In genomic region chr14:55116246-55117030, GRCh38 we compare ENCODE assay signal across 21 cellular contexts. TPM values are rescaled to one million over a fixed set of nuclear protein-coding genes. Genes with fewer than 3 reads are reported as not detected.
DNase-seq lines count a peak whose midpoint lies in the region; ATAC-seq and TF ChIP-seq lines count a peak whose summit lies in the region.
"Had no signal": no experiment of that assay in that cellular context is flagged by ENCODE, and none has a peak within 500 bp of the region (broad histone marks: within the 10 kb centered on the region; RNA-seq: fewer than 3 reads in every experiment).

No MANE protein-coding gene starts in this region.

- no peaks in the 10 kb centered on the region for H3K36me3 ChIP-seq in IMR-90 (ENCODE audit: control insufficient read depth, insufficient read depth, low read length)
- no peaks in the 10 kb centered on the region for H3K36me3 ChIP-seq in stomach
- H3K36me3 ChIP-seq in mammary epithelial cell (ENCODE audit: insufficient read depth, low read length) = no peaks in the 10 kb centered on the region
- H3K36me3 ChIP-seq: right atrium auricular region, WERI-Rb-1 had no signal

- H2AK5ac ChIP-seq in IMR-90 (ENCODE audit: low read depth, low read length) = peak overlapping the region; percentile 56; the same call in 1 of the 2 replicates

- no peak overlapping the region for H3K27ac Mint-ChIP-seq in activated CD4-positive, alpha-beta T cell treated with anti-CD3 and anti-CD28 coated beads, Interleukin-2, amount 10 ng/mL, durations not matched to agents 24 days and 14 days
- H3K27ac Mint-ChIP-seq: activated CD4-positive, alpha-beta memory T cell treated with anti-CD3 and anti-CD28 coated beads, Interleukin-2, amount 10 ng/mL, durations not matched to agents 7 days and 5 days; activated naive CD8-positive, alpha-beta T cell treated with anti-CD3 and anti-CD28 coated beads, Interleukin-2, amount 10 ng/mL, durations not matched to agents 7 days and 5 days; stimulated activated naive CD8-positive, alpha-beta T cell treated with anti-CD3 and anti-CD28 coated beads, Interleukin-15, Interleukin-2, amounts not matched to agents 100 ng/mL and 50 ng/mL, for 24 hours had no signal

- no peak overlapping the region for H3K27ac ChIP-seq in IMR-90 (ENCODE audit: insufficient read depth, low read length)
- peak overlapping the region; percentile 65 to 81 (median 77) for H3K27ac ChIP-seq in stomach
- no peak overlapping the region for H3K27ac ChIP-seq in mammary epithelial cell (ENCODE audit: insufficient read depth, low read depth, low read length)
- H3K27ac ChIP-seq: right atrium auricular region, WERI-Rb-1 had no signal

- in situ Hi-C loops in IMR-90 (cut with MboI; ENCODE audit: low sequenced_read_pairs) (no loop called here), mammary epithelial cell (cut with MboI; ENCODE audit: low sequenced_read_pairs in 2 of 2) (no loop called here)

- CTCF ChIA-PET in IMR-90 (lab: Yijun Ruan, JAX) (interaction anchor here (1.0 kb wide), 1 partner anchor 8 kb away, joined by 9 read pairs; no protein-coding TSS in a partner anchor), mammary epithelial cell (lab: Charles Lee; ENCODE audit: low non-redundant PET) (no interaction called here)

- DNase-seq in IMR-90 (no peak), OCI-M1 (lab: John Stamatoyannopoulos, UW) (peak; percentile 63), left colon (peak in 1 of 2 donors; percentile 52), stomach (peak; percentile 62), mammary epithelial cell (no peak)
- DNase-seq in activated CD4-positive, alpha-beta T cell treated with anti-CD3 and anti-CD28 coated beads, Interleukin-2, amount 10 ng/mL, durations not matched to agents 24 days and 14 days = no peak
- DNase-seq in stimulated activated naive CD8-positive, alpha-beta T cell treated with anti-CD3 and anti-CD28 coated beads, Interleukin-15, Interleukin-2, amounts not matched to agents 100 U/mL and 50 U/mL, for 24 hours = no peak
- DNase-seq: activated CD4-positive, alpha-beta memory T cell treated with anti-CD3 and anti-CD28 coated beads, Interleukin-2, amount 10 ng/mL, durations not matched to agents 7 days and 5 days; activated naive CD8-positive, alpha-beta T cell treated with anti-CD3 and anti-CD28 coated beads, Interleukin-2, amount 10 ng/mL, durations not matched to agents 7 days and 5 days; activated T-cell treated with anti-CD3 and anti-CD28 coated beads, Interleukin-2, amount 50 U/mL, for 4 hours; Calu3; dorsolateral prefrontal cortex; KBM-7; NCI-H1092 treated with DMSO at 0.1 percent for 48 hours; NCI-H2107; NCI-H82; WERI-Rb-1 had no signal

- no peak overlapping the region for H3K18ac ChIP-seq in IMR-90 (ENCODE audit: low read depth, low read length)

- H3K4me1 Mint-ChIP-seq in activated CD4-positive, alpha-beta T cell treated with anti-CD3 and anti-CD28 coated beads, Interleukin-2, amount 10 ng/mL, durations not matched to agents 24 days and 14 days = peaks cover 6% of the 10 kb centered on the region
- H3K4me1 Mint-ChIP-seq: neural crest cell had no signal

- H2BK5ac ChIP-seq in IMR-90 (ENCODE audit: low read depth, low read length, poor library complexity, severe bottlenecking) = no peak overlapping the region

- TF ChIP-seq EP300 in stomach (IDR thresholded peaks at IDR 0.05) = no peak

- H4K5ac ChIP-seq in IMR-90 (ENCODE audit: low read depth, low read length) = no peak overlapping the region

- peaks cover 4% of the 10 kb centered on the region for H3K9me1 ChIP-seq in IMR-90 (ENCODE audit: insufficient read depth, low read length)

- H3K4me1 ChIP-seq in IMR-90 (ENCODE audit: control insufficient read depth, insufficient read depth, low read length) (peaks cover 2% of the 10 kb centered on the region; the same call in 1 of the 2 replicates), stomach (peaks cover 18 to 55% (median 37%) of the 10 kb centered on the region in 4 donors), mammary epithelial cell (ENCODE audit: insufficient read depth, low read length) (peaks cover 7% of the 10 kb centered on the region)

- no peak overlapping the region for H3K9ac ChIP-seq in IMR-90 (ENCODE audit: low read depth, low read length)
- no peak overlapping the region for H3K9ac ChIP-seq in mammary epithelial cell (ENCODE audit: insufficient read depth, low read length)

- H3K9me3 ChIP-seq in IMR-90 (ENCODE audit: control insufficient read depth, insufficient read depth, low read length) = no peaks in the 10 kb centered on the region
- H3K9me3 ChIP-seq in stomach = no peaks in the 10 kb centered on the region
- no peaks in the 10 kb centered on the region for H3K9me3 ChIP-seq in mammary epithelial cell (replicated peaks; ENCODE audit: insufficient read depth, low read length)
- H3K9me3 ChIP-seq: right atrium auricular region had no signal

- no peaks in the 10 kb centered on the region for H3K79me2 ChIP-seq in mammary epithelial cell (ENCODE audit: insufficient read depth, low read length)

- TF ChIP-seq RAD21 in IMR-90 (IDR thresholded peaks at IDR 0.05; ENCODE audit: low read length) = no peak

- H2BK20ac ChIP-seq in IMR-90 (ENCODE audit: low read depth, low read length) = no peak overlapping the region

- H3K79me1 ChIP-seq in IMR-90 (ENCODE audit: low read depth in 1 of 2, low read length in 2 of 2) = no peaks in the 10 kb centered on the region

- POLR2A ChIA-PET in IMR-90 (lab: Charles Lee; ENCODE audit: unreplicated experiment) = no interaction called here

- H2BK15ac ChIP-seq in IMR-90 (ENCODE audit: low read depth, low read length) = no peak overlapping the region

- BruUV-seq in IMR-90 (replicated peaks; lab: Mats Ljungman, UMichigan) (no TSS peak), mammary epithelial cell (replicated peaks; lab: Mats Ljungman, UMichigan) (no TSS peak)

- H2BK120ac ChIP-seq in IMR-90 (ENCODE audit: low read depth, low read length) = no peak overlapping the region

- no peaks in the 10 kb centered on the region for H3K36me3 Mint-ChIP-seq in activated CD4-positive, alpha-beta T cell treated with anti-CD3 and anti-CD28 coated beads, Interleukin-2, amount 10 ng/mL, durations not matched to agents 24 days and 14 days (ENCODE audit: low read depth)

- no peak overlapping the region for H3K4me2 ChIP-seq in IMR-90 (ENCODE audit: low read depth, low read length)
- no peak overlapping the region for H3K4me2 ChIP-seq in mammary epithelial cell (ENCODE audit: insufficient read depth, low read depth, low read length)

- no peak for TF ChIP-seq POLR2A in IMR-90 (IDR thresholded peaks at IDR 0.05; ENCODE audit: low read depth, low read length)
- TF ChIP-seq POLR2A in stomach (IDR thresholded peaks at IDR 0.05) = no peak

- no peak overlapping the region for H3K4ac ChIP-seq in IMR-90 (ENCODE audit: low read depth, low read length)

- H4K20me1 ChIP-seq in IMR-90 (ENCODE audit: insufficient read depth, low read length) (no peaks in the 10 kb centered on the region), mammary epithelial cell (ENCODE audit: insufficient read depth, low read length) (no peaks in the 10 kb centered on the region)

- ATAC-seq in IMR-90 (ENCODE audit: low read depth) (no peak), left colon (peak; percentile 70)
- no peak for ATAC-seq in stimulated activated naive CD8-positive, alpha-beta T cell treated with anti-CD3 and anti-CD28 coated beads, Interleukin-15, Interleukin-2, amounts not matched to agents 100 U/mL and 50 U/mL, for 24 hours
- ATAC-seq: activated T-cell treated with anti-CD3 and anti-CD28 coated beads, Interleukin-2, amount 50 U/mL, for 4 hours; esophagus mucosa had no signal

- H3K4me3 Mint-ChIP-seq in activated CD4-positive, alpha-beta T cell treated with anti-CD3 and anti-CD28 coated beads, Interleukin-2, amount 10 ng/mL, durations not matched to agents 24 days and 14 days = no peak overlapping the region
- H3K4me3 Mint-ChIP-seq: activated CD4-positive, alpha-beta memory T cell treated with anti-CD3 and anti-CD28 coated beads, Interleukin-2, amount 10 ng/mL, durations not matched to agents 7 days and 5 days; activated naive CD8-positive, alpha-beta T cell treated with anti-CD3 and anti-CD28 coated beads, Interleukin-2, amount 10 ng/mL, durations not matched to agents 7 days and 5 days; activated T-cell treated with anti-CD3 and anti-CD28 coated beads, Interleukin-2, amount 50 U/mL, for 4 hours; neural crest cell; stimulated activated naive CD8-positive, alpha-beta T cell treated with anti-CD3 and anti-CD28 coated beads, Interleukin-15, Interleukin-2, amounts not matched to agents 100 ng/mL and 50 ng/mL, for 24 hours had no signal

- intact Hi-C loops in IMR-90 (cut with micrococcal nuclease) = no loop called here
- intact Hi-C loops in left colon (cut with DNase I, micrococcal nuclease) = no loop called here
- intact Hi-C loops in stomach (cut with DNase I; ENCODE audit: low total_unique reads) = no loop called here
- intact Hi-C loops in activated CD4-positive, alpha-beta T cell treated with anti-CD3 and anti-CD28 coated beads, Interleukin-2, amount 10 ng/mL, durations not matched to agents 24 days and 14 days (cut with micrococcal nuclease) = no loop called here
- intact Hi-C loops in mammary epithelial cell (cut with micrococcal nuclease) = no loop called here

- no peak overlapping the region for H3K4me3 ChIP-seq in IMR-90 (ENCODE audit: insufficient read depth, low read depth, low read length)
- H3K4me3 ChIP-seq in stomach = no peak overlapping the region
- no peak overlapping the region for H3K4me3 ChIP-seq in mammary epithelial cell (replicated peaks in 1 of 3; ENCODE audit: insufficient read depth in 1 of 3, low read depth in 2 of 3, low read length in 3 of 3)
- H3K4me3 ChIP-seq: dorsolateral prefrontal cortex, right atrium auricular region had no signal

- H3K27me3 ChIP-seq in IMR-90 (ENCODE audit: control insufficient read depth, insufficient read depth, low read length) = no peaks in the 10 kb centered on the region
- no peaks in the 10 kb centered on the region for H3K27me3 ChIP-seq in stomach
- H3K27me3 ChIP-seq in mammary epithelial cell (ENCODE audit: insufficient read depth, low read length) = no peaks in the 10 kb centered on the region
- H3K27me3 ChIP-seq: dorsolateral prefrontal cortex, right atrium auricular region had no signal

- no peak overlapping the region for H4K91ac ChIP-seq in IMR-90 (ENCODE audit: insufficient read depth, low read depth, low read length)

- H2AFZ ChIP-seq in IMR-90 (replicated peaks; ENCODE audit: low read length, poor library complexity) (no peak overlapping the region), mammary epithelial cell (ENCODE audit: low read depth, low read length) (no peak overlapping the region)

- TF ChIP-seq CTCF in IMR-90 (conservative IDR thresholded peaks at IDR 0.05; ENCODE audit: low read depth, low read length) (no peak), stomach (IDR thresholded peaks at IDR 0.05) (no peak), mammary epithelial cell (conservative IDR thresholded peaks at IDR 0.05 in 1 of 2, IDR thresholded peaks at IDR 0.05 in 1 of 2; ENCODE audit: extremely low read depth in 1 of 2, insufficient read depth in 1 of 2, low read depth in 1 of 2, low read length in 2 of 2) (no peak)

- dilution Hi-C loops in IMR-90 (cut with HindIII; ENCODE audit: low sequenced_read_pairs, unreplicated experiment) = no loop called here
- dilution Hi-C loops in mammary epithelial cell (cut with HindIII; ENCODE audit: low sequenced_read_pairs) = no loop called here

- H3K27me3 Mint-ChIP-seq in activated CD4-positive, alpha-beta T cell treated with anti-CD3 and anti-CD28 coated beads, Interleukin-2, amount 10 ng/mL, durations not matched to agents 24 days and 14 days = peaks cover 18% of the 10 kb centered on the region
- H3K27me3 Mint-ChIP-seq: stimulated activated naive CD8-positive, alpha-beta T cell treated with anti-CD3 and anti-CD28 coated beads, Interleukin-15, Interleukin-2, amounts not matched to agents 100 ng/mL and 50 ng/mL, for 24 hours had no signal

- H3K9me3 Mint-ChIP-seq in activated CD4-positive, alpha-beta T cell treated with anti-CD3 and anti-CD28 coated beads, Interleukin-2, amount 10 ng/mL, durations not matched to agents 24 days and 14 days = no peaks in the 10 kb centered on the region
- H3K9me3 Mint-ChIP-seq: activated CD4-positive, alpha-beta memory T cell treated with anti-CD3 and anti-CD28 coated beads, Interleukin-2, amount 10 ng/mL, durations not matched to agents 7 days and 5 days; activated naive CD8-positive, alpha-beta T cell treated with anti-CD3 and anti-CD28 coated beads, Interleukin-2, amount 10 ng/mL, durations not matched to agents 7 days and 5 days; activated T-cell treated with anti-CD3 and anti-CD28 coated beads, Interleukin-2, amount 50 U/mL, for 4 hours; stimulated activated naive CD8-positive, alpha-beta T cell treated with anti-CD3 and anti-CD28 coated beads, Interleukin-15, Interleukin-2, amounts not matched to agents 100 ng/mL and 50 ng/mL, for 24 hours had no signal

- H2AK9ac ChIP-seq in IMR-90 (replicated peaks; ENCODE audit: low read depth, low read length, poor library complexity) = no peak overlapping the region

- no peak overlapping the region for H3K23ac ChIP-seq in IMR-90 (ENCODE audit: low read depth, low read length)

- 66% methylated on average over 5 of the region's 11 CpGs; no CpG with 5 or more reads in 1 of the 2 experiments for WGBS in IMR-90 (ENCODE audit: extremely low coverage in 2 of 2, insufficient read length in 1 of 2), 2 experiments
- 33 to 54% (median 38%) methylated on average over 11 of the region's 11 CpGs for WGBS in stomach, 5 donors
- WGBS in mammary epithelial cell (ENCODE audit: low coverage, missing lambda C conversion rate) = 81% methylated on average over 11 of the region's 11 CpGs

- H3K56ac ChIP-seq in IMR-90 (ENCODE audit: extremely low read depth, insufficient read depth, low read length) = no peak overlapping the region

- no peak overlapping the region for H4K8ac ChIP-seq in IMR-90 (ENCODE audit: low read depth in 2 of 2, low read length in 2 of 2)

- no peak overlapping the region for H3K14ac ChIP-seq in IMR-90 (replicated peaks; ENCODE audit: low read depth, low read length)

RNA-seq across cellular contexts. Expression of gene LGALS3, which starts 12.6 kb away (rescaled TPM):
- total RNA-seq in IMR-90 (2012; rRNA removed) = 84.4 and 145 TPM in 2 replicates
- polyA plus RNA-seq in IMR-90 (2012; rRNA removed) = 171 and 200 TPM in 2 replicates
- polyA plus RNA-seq in IMR-90 (2012; cell fraction: cytosol; rRNA removed) = 106 and 210 TPM in 2 replicates
- polyA plus RNA-seq in IMR-90 (2012; cell fraction: nucleus; rRNA removed; ENCODE audit: low replicate concordance) = 122 and 127 TPM in 2 replicates
- 1,000 to 10,000 TPM; 1,592 to 1,809 TPM for total RNA-seq in left colon
- 100 to 1,000 TPM; 163 to 275 (median 222) TPM for total RNA-seq in stomach
- polyA plus RNA-seq in stomach = 100 to 1,000 TPM; 415 to 676 (median 423) TPM
- total RNA-seq in activated CD4-positive, alpha-beta T cell treated with anti-CD3 and anti-CD28 coated beads, Interleukin-2, amount 10 ng/mL, durations not matched to agents 24 days and 14 days = 11.1 and 12.2 TPM in 2 replicates
- total RNA-seq in mammary epithelial cell = 100 to 1,000 TPM; 138 to 232 TPM
- 156 TPM for polyA plus RNA-seq in mammary epithelial cell
- 47.3 TPM for polyA minus RNA-seq in mammary epithelial cell

Comparison
In these comparisons a context has a peak if more than half of its experiments do, and no peak if none do; other contexts are left out.
1. DNase-seq: peak in OCI-M1 (single experiment) and stomach (single experiment); none in IMR-90 (single experiment), activated CD4-positive, alpha-beta T cell treated with anti-CD3 and anti-CD28 coated beads, Interleukin-2, amount 10 ng/mL, durations not matched to agents 24 days and 14 days (single experiment), mammary epithelial cell (single experiment) and stimulated activated naive CD8-positive, alpha-beta T cell treated with anti-CD3 and anti-CD28 coated beads, Interleukin-15, Interleukin-2, amounts not matched to agents 100 U/mL and 50 U/mL, for 24 hours (single experiment).
2. H3K27ac ChIP-seq: peak in stomach (5 of 5); none in IMR-90 (single experiment) and mammary epithelial cell (single experiment).
3. RNA of gene LGALS3, which starts 12.6 kb away (total RNA-seq): 1,592 to 1,809 TPM in left colon; 138 to 232 TPM in mammary epithelial cell, 163 to 275 TPM in stomach, 84.4 to 145 TPM in IMR-90 and 11.1 to 12.2 TPM in activated CD4-positive, alpha-beta T cell treated with anti-CD3 and anti-CD28 coated beads, Interleukin-2, amount 10 ng/mL, durations not matched to agents 24 days and 14 days; every median in the first group is over 4 times any median in the second.